In the genomic region with DNA sequence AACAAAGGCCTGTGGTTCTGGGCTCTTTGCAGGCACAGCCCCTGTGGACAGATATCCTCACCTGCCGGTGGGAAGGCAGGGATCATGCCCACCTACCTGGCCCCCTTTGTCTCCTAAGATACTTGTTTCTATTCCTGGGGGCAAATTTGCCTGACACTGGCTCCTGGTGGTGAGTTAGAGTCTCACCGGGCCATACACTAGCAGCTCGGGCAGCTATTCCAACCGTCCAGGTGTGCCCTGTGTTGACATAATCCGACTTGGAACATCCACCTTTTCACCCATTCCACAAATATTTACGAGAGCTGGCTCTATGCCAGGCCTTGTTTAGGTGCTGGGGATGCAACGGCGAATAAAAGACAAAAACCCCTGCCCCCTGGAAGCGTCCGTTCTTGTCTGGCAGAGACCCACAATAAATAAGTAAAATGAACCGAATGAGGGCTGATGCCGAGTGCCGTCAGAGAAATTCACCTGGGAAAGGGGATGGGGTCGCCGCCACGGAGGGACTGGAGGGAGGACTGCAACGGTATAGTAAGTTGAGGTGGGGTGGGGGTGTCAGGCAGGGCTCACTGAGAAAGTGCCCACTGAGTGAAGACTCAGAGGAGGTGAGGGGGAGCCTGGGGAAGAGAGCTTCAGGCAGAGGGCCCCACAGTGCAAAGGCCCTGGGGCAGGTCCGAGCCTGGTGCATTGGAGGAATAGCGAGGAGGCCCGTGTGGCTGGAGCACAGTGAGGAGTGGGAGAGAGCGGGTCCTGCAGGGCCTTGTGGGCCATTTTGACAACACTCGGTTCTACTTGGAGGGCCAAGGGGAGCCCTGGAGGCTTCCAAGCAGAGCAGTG, we compare ENCODE assay signal across 13 cellular contexts. TPM values are rescaled to one million over a fixed set of nuclear protein-coding genes. Genes with fewer than 3 reads are reported as not detected.
DNase-seq lines count a peak whose midpoint lies in the region; ATAC-seq, FAIRE-seq and TF ChIP-seq lines count a peak whose summit lies in the region.
"Had no signal": no experiment of that assay in that cellular context is flagged by ENCODE, and none has a peak within 500 bp of the region (broad histone marks: within the 10 kb centered on the region; RNA-seq: fewer than 3 reads in every experiment).

No MANE protein-coding gene starts in this region.

- no TSS peak for BruUV-seq in A673 (replicated peaks; lab: Mats Ljungman, UMichigan)

- ATAC-seq in left lung (no peak), GM18867 (IDR thresholded peaks at IDR 0.05; ENCODE audit: unreplicated experiment) (no peak), upper lobe of right lung (no peak)

- no peak overlapping the region for H3K27ac ChIP-seq in A673 (ENCODE audit: low read depth, low read length, poor library complexity, severe bottlenecking)
- no peak overlapping the region for H3K27ac ChIP-seq in left lung
- H3K27ac ChIP-seq in upper lobe of right lung: no peak overlapping the region
- H3K27ac ChIP-seq: SK-N-MC had no signal

- H3K9me3 ChIP-seq in A673 (ENCODE audit: low read depth, low read length, poor library complexity, severe bottlenecking) (no peaks in the 10 kb centered on the region), NT2/D1 (ENCODE audit: insufficient read depth, low read length) (no peaks in the 10 kb centered on the region), left lung (no peaks in the 10 kb centered on the region), upper lobe of right lung (no peaks in the 10 kb centered on the region)
- H3K9me3 ChIP-seq: esophagus squamous epithelium had no signal

- intact Hi-C loops in A673 (cut with micrococcal nuclease; ENCODE audit: unreplicated experiment): no loop called here
- intact Hi-C loops in left lung (cut with DNase I): no loop called here
- intact Hi-C loops in upper lobe of right lung (cut with DNase I): no loop called here

- FAIRE-seq in RCC 7860 (lab: Jason Lieb, UNC): no peak
- FAIRE-seq: colon had no signal

- DNase-seq in A673 (ENCODE audit: low spot score) (no peak), NCI-H1092 (lab: John Stamatoyannopoulos, UW) (peak; percentile 52), NT2/D1 (ENCODE audit: low read depth, low spot score) (no peak), left lung (peak; percentile 7 to 41), RCC 7860 (ENCODE audit: low spot score) (no peak), upper lobe of right lung (no peak)
- DNase-seq in activated naive CD4-positive, alpha-beta T cell (lab: John Stamatoyannopoulos, UW): no peak
- DNase-seq: esophagus squamous epithelium, midbrain had no signal

- no peaks in the 10 kb centered on the region for H3K4me1 ChIP-seq in A673 (ENCODE audit: insufficient read depth, low read length, poor library complexity, severe bottlenecking)
- peaks cover 20% of the 10 kb centered on the region for H3K4me1 ChIP-seq in NT2/D1 (ENCODE audit: insufficient read depth, insufficient read length)
- H3K4me1 ChIP-seq in left lung: peaks cover 0 to 13% of the 10 kb centered on the region in 2 donors
- peaks cover 5% of the 10 kb centered on the region for H3K4me1 ChIP-seq in upper lobe of right lung

- H3K4me3 ChIP-seq in A673 (ENCODE audit: low read depth, low read length, poor library complexity, severe bottlenecking) (no peak overlapping the region), NT2/D1 (ENCODE audit: insufficient read length, low read depth) (no peak overlapping the region), left lung (no peak overlapping the region), upper lobe of right lung (no peak overlapping the region)
- H3K4me3 ChIP-seq: esophagus squamous epithelium, GM23338, SK-N-MC had no signal

- CTCF ChIA-PET in A673 (lab: Charles Lee): interaction anchor here (0.8 to 2.1 kb wide), 3 partner anchors 9 to 217 kb away, joined by 3 to 27 read pairs (median 18); partner anchors contain the start of gene NRTN

- H3K36me3 ChIP-seq in A673 (ENCODE audit: insufficient read depth, low read length, poor library complexity, severe bottlenecking) (no peaks in the 10 kb centered on the region), NT2/D1 (ENCODE audit: insufficient read depth, insufficient read length, low read length) (no peaks in the 10 kb centered on the region), left lung (peaks cover 0 to 9% of the 10 kb centered on the region in 2 donors), upper lobe of right lung (peaks cover 3% of the 10 kb centered on the region)

- no peaks in the 10 kb centered on the region for H3K27me3 ChIP-seq in A673 (replicated peaks; ENCODE audit: insufficient read depth, low read depth, low read length, poor library complexity)
- peaks cover 23% of the 10 kb centered on the region for H3K27me3 ChIP-seq in NT2/D1 (ENCODE audit: insufficient read depth, insufficient read length)
- no peaks in the 10 kb centered on the region for H3K27me3 ChIP-seq in left lung
- H3K27me3 ChIP-seq in upper lobe of right lung: no peaks in the 10 kb centered on the region
- H3K27me3 ChIP-seq: esophagus squamous epithelium had no signal

- TF ChIP-seq CTCF in A673 (conservative IDR thresholded peaks at IDR 0.05; ENCODE audit: low read depth, low read length): 0 out of 2 replicates have a peak, but pooled peaks have one; percentile 14
- TF ChIP-seq CTCF in left lung (IDR thresholded peaks at IDR 0.05): no peak
- no peak for TF ChIP-seq CTCF in upper lobe of right lung (IDR thresholded peaks at IDR 0.05)

- POLR2A ChIA-PET in A673 (lab: Charles Lee; ENCODE audit: low non-redundant PET): no interaction called here

- peak overlapping the region; percentile 37 for H3K9ac ChIP-seq in NT2/D1 (ENCODE audit: insufficient read length, low read depth)

RNA-seq across cellular contexts. Expression of gene RANBP3, which starts 43.2 kb away (rescaled TPM):
- total RNA-seq in A673 (2021) (126 and 130 TPM in 2 replicates), left lung (10 to 100 TPM; 64.6 to 69.0 TPM), upper lobe of right lung (65.5 TPM)

Comparison
In these comparisons a context has a peak if more than half of its experiments do, and no peak if none do; other contexts are left out.
1. DNase-seq: peak in NCI-H1092 (single experiment) and left lung (2 of 2); none in A673 (single experiment), NT2/D1 (single experiment), RCC 7860 (single experiment), upper lobe of right lung (single experiment) and activated naive CD4-positive, alpha-beta T cell (0 of 4).